ENCODE assay signal across 9 cellular contexts in genomic region chr1:109151146-109151545, GRCh38. TPM values are rescaled to one million over a fixed set of nuclear protein-coding genes. Genes with fewer than 3 reads are reported as not detected.
DNase-seq lines count a peak whose midpoint lies in the region; FAIRE-seq and TF ChIP-seq lines count a peak whose summit lies in the region.
"Had no signal": no experiment of that assay in that cellular context is flagged by ENCODE, and none has a peak within 500 bp of the region (broad histone marks: within the 10 kb centered on the region; RNA-seq: fewer than 3 reads in every experiment).

No MANE protein-coding gene starts in this region.

- H3K4me3 Mint-ChIP-seq in astrocyte (ENCODE audit: unreplicated experiment): no peak overlapping the region
- no peak overlapping the region for H3K4me3 Mint-ChIP-seq in activated naive CD8-positive, alpha-beta T cell treated with anti-CD3 and anti-CD28 coated beads for 36 hours
- H3K4me3 Mint-ChIP-seq: activated naive CD8-positive, alpha-beta T cell treated with anti-CD3 and anti-CD28 coated beads, Interleukin-2, amount 10 ng/mL, durations not matched to agents 7 days and 5 days had no signal

- H3K27me3 Mint-ChIP-seq in astrocyte (ENCODE audit: low read depth, unreplicated experiment): no peaks in the 10 kb centered on the region
- H3K27me3 Mint-ChIP-seq in activated naive CD8-positive, alpha-beta T cell treated with anti-CD3 and anti-CD28 coated beads for 36 hours: no peaks in the 10 kb centered on the region
- H3K27me3 Mint-ChIP-seq: activated naive CD8-positive, alpha-beta T cell treated with anti-CD3 and anti-CD28 coated beads, Interleukin-2, amount 10 ng/mL, durations not matched to agents 7 days and 5 days had no signal

- peak overlapping the region; percentile 84 for H2AFZ ChIP-seq in astrocyte (ENCODE audit: low read depth, low read length)

- H3K79me2 ChIP-seq in astrocyte (ENCODE audit: insufficient read depth, low read length): no peaks in the 10 kb centered on the region

- H3K36me3 ChIP-seq in astrocyte (ENCODE audit: insufficient read depth, low read length): no peaks in the 10 kb centered on the region
- no peaks in the 10 kb centered on the region for H3K36me3 ChIP-seq in small intestine (ENCODE audit: control insufficient read depth in 2 of 2, insufficient read depth in 2 of 2, low read length in 2 of 2)

- no peaks in the 10 kb centered on the region for H4K20me1 ChIP-seq in astrocyte (ENCODE audit: insufficient read depth, low read length)

- no peak for TF ChIP-seq CTCF in astrocyte (IDR thresholded peaks at IDR 0.05; ENCODE audit: insufficient read depth, low read depth, low read length)

- WGBS in small intestine, 3 donors: 13 to 38% (median 21%) methylated on average over 3 of the region's 3 CpGs

- peak overlapping the region; percentile 27 for H3K27ac ChIP-seq in astrocyte (ENCODE audit: low read depth, low read length)
- H3K27ac ChIP-seq in small intestine (ENCODE audit: low read depth in 1 of 2, low read length in 1 of 2): peak overlapping the region; percentile 15 to 53

- no peaks in the 10 kb centered on the region for H3K9me3 Mint-ChIP-seq in astrocyte (ENCODE audit: unreplicated experiment)
- no peaks in the 10 kb centered on the region for H3K9me3 Mint-ChIP-seq in activated naive CD8-positive, alpha-beta T cell treated with anti-CD3 and anti-CD28 coated beads for 36 hours
- H3K9me3 Mint-ChIP-seq: activated naive CD8-positive, alpha-beta T cell treated with anti-CD3 and anti-CD28 coated beads, Interleukin-2, amount 10 ng/mL, durations not matched to agents 7 days and 5 days had no signal

- H3K9me3 ChIP-seq in astrocyte (ENCODE audit: insufficient read depth, low read depth, low read length) (no peaks in the 10 kb centered on the region), small intestine (ENCODE audit: control insufficient read depth, low read depth) (no peaks in the 10 kb centered on the region)

- H3K4me1 ChIP-seq in astrocyte (ENCODE audit: insufficient read depth, low read length): peaks cover 16% of the 10 kb centered on the region
- H3K4me1 ChIP-seq in small intestine (ENCODE audit: control insufficient read depth in 2 of 2, insufficient read depth in 1 of 2, low read depth in 1 of 2, low read length in 1 of 2): peaks cover 2% of the 10 kb centered on the region in 2 donors

- H3K9ac ChIP-seq in astrocyte (ENCODE audit: low read length): peak overlapping the region; percentile 16

- H3K27ac Mint-ChIP-seq in astrocyte (ENCODE audit: unreplicated experiment): peak overlapping the region; percentile 70
- H3K27ac Mint-ChIP-seq in activated naive CD8-positive, alpha-beta T cell treated with anti-CD3 and anti-CD28 coated beads for 36 hours: no peak overlapping the region
- H3K27ac Mint-ChIP-seq: activated naive CD8-positive, alpha-beta T cell treated with anti-CD3 and anti-CD28 coated beads, Interleukin-2, amount 10 ng/mL, durations not matched to agents 7 days and 5 days had no signal

- H3K4me2 ChIP-seq in astrocyte (ENCODE audit: low read length): peak overlapping the region; percentile 16

- FAIRE-seq in astrocyte (lab: Jason Lieb, UNC): no peak
- no peak for FAIRE-seq in small intestine (lab: Jason Lieb, UNC)

- H3K4me3 ChIP-seq in astrocyte (ENCODE audit: insufficient read depth, low read depth, low read length) (no peak overlapping the region), small intestine (ENCODE audit: low read depth in 1 of 2, low read length in 2 of 2) (no peak overlapping the region)

- DNase-seq in HPDE6-E6E7 (ENCODE audit: extremely low spot score) (peak; percentile 38), astrocyte (ENCODE audit: low read depth) (peak; percentile 49), iPS DF 19.7 (ENCODE audit: low read depth, low spot score) (peak; percentile 17), small intestine (peak; percentile 80), ureter (ENCODE audit: low spot score) (no peak), NOMO-1 treated with dmso at 0.1 percent for 144 hours (lab: John Stamatoyannopoulos, UW; ENCODE audit: unreplicated experiment) (no peak)
- no peak for DNase-seq in activated naive CD4-positive, alpha-beta T cell (lab: John Stamatoyannopoulos, UW)
- DNase-seq in activated naive CD8-positive, alpha-beta T cell treated with anti-CD3 and anti-CD28 coated beads for 36 hours: no peak
- DNase-seq: activated naive CD8-positive, alpha-beta T cell treated with anti-CD3 and anti-CD28 coated beads, Interleukin-2, amount 10 ng/mL, durations not matched to agents 7 days and 5 days had no signal

- H3K4me1 Mint-ChIP-seq in astrocyte (ENCODE audit: low read depth, unreplicated experiment): peaks cover 22% of the 10 kb centered on the region
- no peaks in the 10 kb centered on the region for H3K4me1 Mint-ChIP-seq in activated naive CD8-positive, alpha-beta T cell treated with anti-CD3 and anti-CD28 coated beads for 36 hours
- H3K4me1 Mint-ChIP-seq: activated naive CD8-positive, alpha-beta T cell treated with anti-CD3 and anti-CD28 coated beads, Interleukin-2, amount 10 ng/mL, durations not matched to agents 7 days and 5 days had no signal

- no peaks in the 10 kb centered on the region for H3K27me3 ChIP-seq in astrocyte (ENCODE audit: insufficient read depth, low read length)
- H3K27me3 ChIP-seq in small intestine (ENCODE audit: control insufficient read depth in 2 of 2, insufficient read depth in 2 of 2, low read length in 2 of 2): no peaks in the 10 kb centered on the region

- H3K36me3 Mint-ChIP-seq in astrocyte (ENCODE audit: low read depth, unreplicated experiment): no peaks in the 10 kb centered on the region
- no peaks in the 10 kb centered on the region for H3K36me3 Mint-ChIP-seq in activated naive CD8-positive, alpha-beta T cell treated with anti-CD3 and anti-CD28 coated beads for 36 hours
- H3K36me3 Mint-ChIP-seq: activated naive CD8-positive, alpha-beta T cell treated with anti-CD3 and anti-CD28 coated beads, Interleukin-2, amount 10 ng/mL, durations not matched to agents 7 days and 5 days had no signal

RNA-seq across cellular contexts. Expression of gene ELAPOR1, which starts 37.2 kb away (rescaled TPM):
- total RNA-seq in astrocyte (1.2 and 1.7 TPM in 2 replicates), ureter (0.75 TPM)
- polyA plus RNA-seq in small intestine: 10 to 100 TPM in 1 of 3 donors, 1 to 10 TPM in 2; 3.8 to 75.3 (median 5.9) TPM
- total RNA-seq in activated naive CD8-positive, alpha-beta T cell treated with anti-CD3 and anti-CD28 coated beads for 36 hours: 1 to 10 TPM; 6.8 to 7.7 TPM

Comparison
In these comparisons a context has a peak if more than half of its experiments do, and no peak if none do; other contexts are left out.
1. DNase-seq: peak in HPDE6-E6E7 (single experiment), astrocyte (single experiment), iPS DF 19.7 (single experiment) and small intestine (single experiment); none in activated naive CD4-positive, alpha-beta T cell (0 of 4), ureter (single experiment), activated naive CD8-positive, alpha-beta T cell treated with anti-CD3 and anti-CD28 coated beads for 36 hours (single experiment) and NOMO-1 treated with dmso at 0.1 percent for 144 hours (single experiment).